17 cellular contexts compared by ENCODE assay signal in genomic region chr2:232610081-232610480, GRCh38. TPM values are rescaled to one million over a fixed set of nuclear protein-coding genes. Genes with fewer than 3 reads are reported as not detected.
DNase-seq lines count a peak whose midpoint lies in the region; ATAC-seq and TF ChIP-seq lines count a peak whose summit lies in the region.
"Had no signal": no experiment of that assay in that cellular context is flagged by ENCODE, and none has a peak within 500 bp of the region (broad histone marks: within the 10 kb centered on the region; RNA-seq: fewer than 3 reads in every experiment).

No MANE protein-coding gene starts in this region.

- no peaks in the 10 kb centered on the region for H3K27me3 Mint-ChIP-seq in activated naive CD8-positive, alpha-beta T cell treated with anti-CD3 and anti-CD28 coated beads for 36 hours
- H3K27me3 Mint-ChIP-seq in CD4-positive, alpha-beta T cell = no peaks in the 10 kb centered on the region

- H3K79me2 ChIP-seq in Karpas-422 (ENCODE audit: low read length) = no peaks in the 10 kb centered on the region

- no peak overlapping the region for H3K4me2 ChIP-seq in Karpas-422 (ENCODE audit: low read depth, low read length, poor library complexity, severe bottlenecking)
- H3K4me2 ChIP-seq: A549, BLaER1 had no signal

- H3K9ac ChIP-seq in Karpas-422 (ENCODE audit: low read length) = no peak overlapping the region
- H3K9ac ChIP-seq: BLaER1 had no signal

- no peaks in the 10 kb centered on the region for H4K20me1 ChIP-seq in Karpas-422 (ENCODE audit: insufficient read depth, low read depth, low read length)
- H4K20me1 ChIP-seq: BLaER1 had no signal

- H3K36me3 ChIP-seq in Karpas-422 (ENCODE audit: insufficient read depth, low read length) (no peaks in the 10 kb centered on the region), Panc1 (ENCODE audit: control insufficient read depth, insufficient read depth, low read length) (no peaks in the 10 kb centered on the region), lower lobe of right lung (no peaks in the 10 kb centered on the region)
- H3K36me3 ChIP-seq: BLaER1 had no signal

- H3K4me3 ChIP-seq in Karpas-422 (ENCODE audit: low read length) (no peak overlapping the region), Panc1 (ENCODE audit: low read depth in 2 of 2, low read length in 2 of 2) (no peak overlapping the region), lower lobe of right lung (no peak overlapping the region)
- H3K4me3 ChIP-seq: A549, BLaER1, GM12878 had no signal

- peaks cover 5% of the 10 kb centered on the region for H3K4me1 ChIP-seq in Karpas-422 (ENCODE audit: low read length)
- H3K4me1 ChIP-seq in Panc1 (ENCODE audit: control insufficient read depth, insufficient read depth, low read length) = peaks cover 24% of the 10 kb centered on the region
- peaks cover 4% of the 10 kb centered on the region for H3K4me1 ChIP-seq in lower lobe of right lung

- ATAC-seq in Panc1 (no peak), lower lobe of right lung (no peak)
- no peak for ATAC-seq in CD4-positive, alpha-beta T cell (ENCODE audit: poor library complexity)
- ATAC-seq: A549; CD8-positive, alpha-beta T cell; GM12878 had no signal

- CTCF ChIA-PET in Panc1 (lab: Charles Lee) = no interaction called here
- CTCF ChIA-PET in CD4-positive, alpha-beta T cell (lab: Charles Lee) = no interaction called here

- no peak for TF ChIP-seq CTCF in Panc1 (IDR thresholded peaks at IDR 0.05)
- no peak for TF ChIP-seq CTCF in lower lobe of right lung (IDR thresholded peaks at IDR 0.05)
- TF ChIP-seq CTCF in CD4-positive, alpha-beta T cell (IDR thresholded peaks at IDR 0.05) = no peak

- no peaks in the 10 kb centered on the region for H3K9me3 Mint-ChIP-seq in activated naive CD8-positive, alpha-beta T cell treated with anti-CD3 and anti-CD28 coated beads for 36 hours
- no peaks in the 10 kb centered on the region for H3K9me3 Mint-ChIP-seq in CD4-positive, alpha-beta T cell
- H3K9me3 Mint-ChIP-seq: CD8-positive, alpha-beta T cell had no signal

- H3K27me3 ChIP-seq in Karpas-422 (ENCODE audit: low read length) (no peaks in the 10 kb centered on the region), Panc1 (ENCODE audit: control insufficient read depth, insufficient read depth, low read length) (no peaks in the 10 kb centered on the region), lower lobe of right lung (ENCODE audit: low read depth) (no peaks in the 10 kb centered on the region)
- H3K27me3 ChIP-seq in CD4-positive, alpha-beta T cell (ENCODE audit: control insufficient read depth, insufficient read depth, low read length) = no peaks in the 10 kb centered on the region
- H3K27me3 ChIP-seq: BLaER1 had no signal

- no peaks in the 10 kb centered on the region for H3K9me2 ChIP-seq in Karpas-422 (replicated peaks; ENCODE audit: insufficient read depth, low read length)

- intact Hi-C loops in Panc1 (cut with micrococcal nuclease; ENCODE audit: unreplicated experiment) = no loop called here
- intact Hi-C loops in lower lobe of right lung (cut with DNase I) = no loop called here
- intact Hi-C loops in CD4-positive, alpha-beta T cell (cut with DNase I, micrococcal nuclease) = loop anchor here (5.0 kb wide), 2 partner anchors 82 to 642 kb away; partner anchors contain the start of gene ATG16L1 (in 1 of the 2)

- H3K9me3 ChIP-seq in Karpas-422 (ENCODE audit: low read length) = no peaks in the 10 kb centered on the region
- H3K9me3 ChIP-seq in Panc1 (ENCODE audit: control insufficient read depth, insufficient read depth, low read depth, low read length) = no peaks in the 10 kb centered on the region
- H3K9me3 ChIP-seq in lower lobe of right lung = no peaks in the 10 kb centered on the region
- no peaks in the 10 kb centered on the region for H3K9me3 ChIP-seq in CD4-positive, alpha-beta T cell (ENCODE audit: control insufficient read depth, low read length)
- H3K9me3 ChIP-seq: A549, BLaER1 had no signal

- in situ Hi-C loops in Panc1 (cut with HindIII; ENCODE audit: low pct_unique_long_range_greater_than_20kb, low sequenced_read_pairs) = no loop called here

- no peak overlapping the region for H3K4me3 Mint-ChIP-seq in activated naive CD8-positive, alpha-beta T cell treated with anti-CD3 and anti-CD28 coated beads for 36 hours
- no peak overlapping the region for H3K4me3 Mint-ChIP-seq in CD4-positive, alpha-beta T cell
- H3K4me3 Mint-ChIP-seq: CD14-positive monocyte; CD8-positive, alpha-beta T cell; H9 had no signal

- H3K27ac ChIP-seq in Karpas-422 (ENCODE audit: low read length) (no peak overlapping the region), Panc1 (ENCODE audit: low read length) (peak overlapping the region; percentile 45; the same call in 1 of the 2 replicates), lower lobe of right lung (no peak overlapping the region)
- H3K27ac ChIP-seq in CD4-positive, alpha-beta T cell (ENCODE audit: low read depth, low read length) = no peak overlapping the region
- H3K27ac ChIP-seq: A549, BLaER1 had no signal

- BruUV-seq in Panc1 (replicated peaks; lab: Mats Ljungman, UMichigan) = no TSS peak

- no peak overlapping the region for H2AFZ ChIP-seq in Karpas-422 (ENCODE audit: low read length)

- POLR2A ChIA-PET in Panc1 (lab: Charles Lee) = no interaction called here
- POLR2A ChIA-PET in CD4-positive, alpha-beta T cell (lab: Charles Lee) = no interaction called here

- DNase-seq in ELF-1 (ENCODE audit: low read depth, low spot score) (peak; percentile 57), Karpas-422 (peak; percentile 31), Panc1 (ENCODE audit: low read depth, low spot score) (no peak), lower lobe of right lung (peak; percentile 16)
- DNase-seq in activated CD8-positive, alpha-beta memory T cell treated with anti-CD3 and anti-CD28 coated beads, Interleukin-2, amount 50 U/mL, for 48 hours = no peak
- no peak for DNase-seq in activated naive CD8-positive, alpha-beta T cell treated with anti-CD3 and anti-CD28 coated beads for 36 hours
- no peak for DNase-seq in CD4-positive, alpha-beta T cell
- no peak for DNase-seq in activated CD4-positive, CD25-positive, alpha-beta regulatory T cell (lab: John Stamatoyannopoulos, UW)
- DNase-seq: Calu3; CD8-positive, alpha-beta T cell; DMS79 treated with DMSO at 0.1 percent for 48 hours; H9 had no signal

- H3K36me3 Mint-ChIP-seq in activated naive CD8-positive, alpha-beta T cell treated with anti-CD3 and anti-CD28 coated beads for 36 hours = no peaks in the 10 kb centered on the region
- no peaks in the 10 kb centered on the region for H3K36me3 Mint-ChIP-seq in CD4-positive, alpha-beta T cell (ENCODE audit: low read depth)
- H3K36me3 Mint-ChIP-seq: CD14-positive monocyte; CD8-positive, alpha-beta T cell had no signal

- peaks cover 7% of the 10 kb centered on the region for H3K4me1 Mint-ChIP-seq in activated naive CD8-positive, alpha-beta T cell treated with anti-CD3 and anti-CD28 coated beads for 36 hours
- H3K4me1 Mint-ChIP-seq in CD4-positive, alpha-beta T cell (ENCODE audit: low read depth) = peaks cover 9% of the 10 kb centered on the region
- H3K4me1 Mint-ChIP-seq: H9 had no signal

- no peak overlapping the region for H3K27ac Mint-ChIP-seq in activated naive CD8-positive, alpha-beta T cell treated with anti-CD3 and anti-CD28 coated beads for 36 hours
- no peak overlapping the region for H3K27ac Mint-ChIP-seq in CD4-positive, alpha-beta T cell
- H3K27ac Mint-ChIP-seq: CD14-positive monocyte; CD8-positive, alpha-beta T cell had no signal

RNA-seq across cellular contexts. Expression of gene EFHD1, which starts 23.3 kb away (rescaled TPM):
- total RNA-seq in Karpas-422 (2014; rRNA removed; shearing (Covaris generic); ENCODE audit: low replicate concordance) = not detected in 2 replicates
- total RNA-seq in Panc1 (2021; ENCODE audit: unreplicated experiment) (73.5 TPM), lower lobe of right lung (7.7 TPM)
- 66.4 TPM for polyA plus RNA-seq in Panc1 (2012; ENCODE audit: insufficient read length)
- total RNA-seq in activated naive CD8-positive, alpha-beta T cell treated with anti-CD3 and anti-CD28 coated beads for 36 hours = 1 to 10 TPM in 1 of 2 experiments, under 1 TPM in 1; 0.78 to 1.1 TPM
- total RNA-seq in CD4-positive, alpha-beta T cell = not detected
- total RNA-seq: GM12878, HT-29 had no signal
- polyA plus RNA-seq: CD14-positive monocyte had no signal

RNA-seq across cellular contexts. Expression of gene EIF4E2, which starts 59.6 kb away (rescaled TPM):
- total RNA-seq in Karpas-422 (2014; rRNA removed; shearing (Covaris generic); ENCODE audit: low replicate concordance) = 53.0 and 58.2 TPM in 2 replicates
- 84.0 TPM for total RNA-seq in Panc1 (2021; ENCODE audit: unreplicated experiment)
- 125 TPM for polyA plus RNA-seq in Panc1 (2012; ENCODE audit: insufficient read length)
- total RNA-seq in lower lobe of right lung = 68.1 TPM
- total RNA-seq in activated naive CD8-positive, alpha-beta T cell treated with anti-CD3 and anti-CD28 coated beads for 36 hours = 10 to 100 TPM; 70.1 to 71.8 TPM
- 10 to 100 TPM; 45.9 to 46.0 TPM for total RNA-seq in CD4-positive, alpha-beta T cell

RNA-seq across cellular contexts. Expression of gene TIGD1, which starts 59.7 kb away (rescaled TPM):
- 14.9 and 20.6 TPM in 2 replicates for total RNA-seq in Karpas-422 (2014; rRNA removed; shearing (Covaris generic); ENCODE audit: low replicate concordance)
- total RNA-seq in Panc1 (2021; ENCODE audit: unreplicated experiment) (5.1 TPM), lower lobe of right lung (3.7 TPM)
- 1.7 TPM for polyA plus RNA-seq in Panc1 (2012; ENCODE audit: insufficient read length)
- 1 to 10 TPM; 6.9 to 7.0 TPM for total RNA-seq in activated naive CD8-positive, alpha-beta T cell treated with anti-CD3 and anti-CD28 coated beads for 36 hours
- total RNA-seq in CD4-positive, alpha-beta T cell = 10 to 100 TPM; 22.1 to 22.2 TPM

Comparison
In these comparisons a context has a peak if more than half of its experiments do, and no peak if none do; other contexts are left out.
1. DNase-seq: peak in ELF-1 (single experiment), Karpas-422 (single experiment) and lower lobe of right lung (single experiment); none in Panc1 (single experiment), activated CD8-positive, alpha-beta memory T cell treated with anti-CD3 and anti-CD28 coated beads, Interleukin-2, amount 50 U/mL, for 48 hours (single experiment), activated naive CD8-positive, alpha-beta T cell treated with anti-CD3 and anti-CD28 coated beads for 36 hours (single experiment), CD4-positive, alpha-beta T cell (0 of 10) and activated CD4-positive, CD25-positive, alpha-beta regulatory T cell (0 of 4).
2. intact Hi-C loops: an anchor here in CD4-positive, alpha-beta T cell (5.0 kb wide); none called in Panc1 and lower lobe of right lung.